Comparison of ENCODE assay signal across 1 cellular context in the genomic region with DNA sequence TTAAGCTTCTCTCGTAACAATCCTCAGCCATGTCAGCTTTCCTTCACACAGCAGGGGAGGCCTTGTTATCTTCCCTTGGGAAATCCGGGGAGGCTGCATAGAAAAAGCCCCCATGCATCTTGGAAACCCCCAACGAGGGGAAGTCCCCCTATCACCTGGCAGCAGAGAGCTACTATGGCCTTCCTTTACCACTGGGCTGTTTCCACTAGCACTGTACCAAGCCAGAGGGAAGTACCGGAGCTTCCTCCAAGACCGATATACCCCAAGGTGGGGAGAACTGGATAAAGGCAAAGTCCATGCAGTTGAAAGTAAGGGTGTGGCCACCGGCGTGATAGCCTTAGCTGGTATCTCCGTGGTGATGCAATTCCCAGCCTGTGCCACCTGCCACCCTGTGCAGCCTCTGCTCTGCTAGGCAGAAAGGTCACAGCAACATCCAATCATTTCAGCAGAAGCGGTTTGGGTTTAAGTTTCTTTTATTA.
TF ChIP-seq lines count a peak whose summit lies in the region.

No MANE protein-coding gene starts in this region.

TF ChIP-seq in GM23338, 12 proteins besides CTCF, POLR2A, EP300 and RAD21 (continued from another document):
- TF ChIP-seq, protein P1, sequence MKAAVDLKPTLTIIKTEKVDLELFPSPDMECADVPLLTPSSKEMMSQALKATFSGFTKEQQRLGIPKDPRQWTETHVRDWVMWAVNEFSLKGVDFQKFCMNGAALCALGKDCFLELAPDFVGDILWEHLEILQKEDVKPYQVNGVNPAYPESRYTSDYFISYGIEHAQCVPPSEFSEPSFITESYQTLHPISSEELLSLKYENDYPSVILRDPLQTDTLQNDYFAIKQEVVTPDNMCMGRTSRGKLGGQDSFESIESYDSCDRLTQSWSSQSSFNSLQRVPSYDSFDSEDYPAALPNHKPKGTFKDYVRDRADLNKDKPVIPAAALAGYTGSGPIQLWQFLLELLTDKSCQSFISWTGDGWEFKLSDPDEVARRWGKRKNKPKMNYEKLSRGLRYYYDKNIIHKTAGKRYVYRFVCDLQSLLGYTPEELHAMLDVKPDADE (IDR thresholded peaks at IDR 0.05): no peak
- TF ChIP-seq JUNB (IDR thresholded peaks at IDR 0.05; ENCODE audit: unreplicated experiment) (no peak), STAT1 (IDR thresholded peaks at IDR 0.05; ENCODE audit: unreplicated experiment) (no peak), POLR2AphosphoS5 (IDR thresholded peaks at IDR 0.05; ENCODE audit: low read depth) (no peak), NANOG (IDR thresholded peaks at IDR 0.05; ENCODE audit: borderline replicate concordance) (no peak), EZH2phosphoT487 (IDR thresholded peaks at IDR 0.05; ENCODE audit: unreplicated experiment) (no peak)
- TF ChIP-seq, protein P2, sequence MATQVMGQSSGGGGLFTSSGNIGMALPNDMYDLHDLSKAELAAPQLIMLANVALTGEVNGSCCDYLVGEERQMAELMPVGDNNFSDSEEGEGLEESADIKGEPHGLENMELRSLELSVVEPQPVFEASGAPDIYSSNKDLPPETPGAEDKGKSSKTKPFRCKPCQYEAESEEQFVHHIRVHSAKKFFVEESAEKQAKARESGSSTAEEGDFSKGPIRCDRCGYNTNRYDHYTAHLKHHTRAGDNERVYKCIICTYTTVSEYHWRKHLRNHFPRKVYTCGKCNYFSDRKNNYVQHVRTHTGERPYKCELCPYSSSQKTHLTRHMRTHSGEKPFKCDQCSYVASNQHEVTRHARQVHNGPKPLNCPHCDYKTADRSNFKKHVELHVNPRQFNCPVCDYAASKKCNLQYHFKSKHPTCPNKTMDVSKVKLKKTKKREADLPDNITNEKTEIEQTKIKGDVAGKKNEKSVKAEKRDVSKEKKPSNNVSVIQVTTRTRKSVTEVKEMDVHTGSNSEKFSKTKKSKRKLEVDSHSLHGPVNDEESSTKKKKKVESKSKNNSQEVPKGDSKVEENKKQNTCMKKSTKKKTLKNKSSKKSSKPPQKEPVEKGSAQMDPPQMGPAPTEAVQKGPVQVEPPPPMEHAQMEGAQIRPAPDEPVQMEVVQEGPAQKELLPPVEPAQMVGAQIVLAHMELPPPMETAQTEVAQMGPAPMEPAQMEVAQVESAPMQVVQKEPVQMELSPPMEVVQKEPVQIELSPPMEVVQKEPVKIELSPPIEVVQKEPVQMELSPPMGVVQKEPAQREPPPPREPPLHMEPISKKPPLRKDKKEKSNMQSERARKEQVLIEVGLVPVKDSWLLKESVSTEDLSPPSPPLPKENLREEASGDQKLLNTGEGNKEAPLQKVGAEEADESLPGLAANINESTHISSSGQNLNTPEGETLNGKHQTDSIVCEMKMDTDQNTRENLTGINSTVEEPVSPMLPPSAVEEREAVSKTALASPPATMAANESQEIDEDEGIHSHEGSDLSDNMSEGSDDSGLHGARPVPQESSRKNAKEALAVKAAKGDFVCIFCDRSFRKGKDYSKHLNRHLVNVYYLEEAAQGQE (IDR thresholded peaks at IDR 0.05; ENCODE audit: unreplicated experiment): no peak
